9 cellular contexts compared by ENCODE assay signal in the genomic region with DNA sequence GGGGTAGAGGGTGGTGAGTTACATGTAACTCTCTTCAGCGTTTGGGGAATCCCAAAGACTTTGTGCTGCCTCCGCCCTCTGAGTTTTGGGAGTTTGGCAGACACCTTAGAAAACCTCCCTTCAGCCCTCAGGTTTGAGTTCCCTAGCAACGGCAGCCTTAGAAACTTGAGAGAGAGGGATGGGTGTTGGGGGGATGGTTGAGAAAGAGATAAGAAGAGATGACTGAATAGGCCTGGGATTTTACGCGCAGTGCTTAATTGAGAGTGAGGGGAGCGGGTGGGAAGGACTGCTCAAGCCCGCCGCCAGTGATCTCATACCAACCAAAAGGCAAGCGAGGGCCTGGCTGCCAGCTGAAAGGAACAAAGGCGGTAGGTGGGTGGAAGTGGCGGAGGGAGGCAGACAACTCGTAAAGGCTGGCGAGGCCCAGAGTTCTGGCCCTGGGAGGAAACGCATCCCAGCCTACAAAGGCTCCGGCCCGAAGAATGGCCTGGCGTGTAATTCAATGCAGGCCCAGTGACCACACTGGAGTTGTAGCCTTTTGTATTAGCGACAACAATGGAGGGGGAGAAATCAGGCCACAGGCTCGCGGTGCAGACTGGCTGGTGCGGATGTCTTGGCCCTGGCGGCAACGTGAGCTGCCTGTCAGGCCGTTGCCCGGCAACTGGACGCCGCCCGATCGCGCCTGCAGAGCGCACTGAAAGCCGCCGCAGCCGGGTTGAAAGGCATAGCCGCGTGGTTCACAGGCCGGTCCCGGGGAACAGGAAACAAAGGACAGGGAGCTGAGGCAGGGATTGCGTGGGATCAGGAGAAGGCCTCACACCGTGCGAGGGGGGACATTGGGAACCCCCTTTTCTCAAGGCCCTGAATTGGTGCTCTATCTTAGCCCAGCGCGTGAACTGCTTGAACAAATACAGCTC. TPM values are rescaled to one million over a fixed set of nuclear protein-coding genes. Genes with fewer than 3 reads are reported as not detected.
DNase-seq lines count a peak whose midpoint lies in the region; ATAC-seq and TF ChIP-seq lines count a peak whose summit lies in the region.
"Had no signal": no experiment of that assay in that cellular context is flagged by ENCODE, and none has a peak within 500 bp of the region (broad histone marks: within the 10 kb centered on the region; RNA-seq: fewer than 3 reads in every experiment).

No MANE protein-coding gene starts in this region.

- H3K9ac ChIP-seq in neural progenitor cell, result peak overlapping the region; percentile 11

- peak; percentile 65 for DNase-seq in activated effector memory CD4-positive, alpha-beta T cell treated with anti-CD3 and anti-CD28 coated beads, Interleukin-2, amount 50 U/mL, for 16 hours
- no peak for DNase-seq in activated effector memory CD4-positive, alpha-beta T cell treated with Interleukin-2 at 50 U/mL for 16 hours
- DNase-seq in NCI-H146 (lab: John Stamatoyannopoulos, UW), result peak; percentile 95
- DNase-seq in glomerular visceral epithelial cell (ENCODE audit: extremely low spot score), result peak; percentile 13
- DNase-seq in neural progenitor cell (ENCODE audit: low spot score), result peak; percentile 99
- DNase-seq in Kasumi-1 (lab: John Stamatoyannopoulos, UW), result no peak

- peak overlapping the region; percentile 42 for H2AFZ ChIP-seq in neural progenitor cell (replicated peaks)

- H3K36me3 ChIP-seq in neural progenitor cell, result no peaks in the 10 kb centered on the region

- H3F3A ChIP-seq in neural progenitor cell (ENCODE audit: low read depth), result peaks cover 28% of the 10 kb centered on the region

- H3K4me3 ChIP-seq in neural progenitor cell, result peak overlapping the region; percentile 23

- no peaks in the 10 kb centered on the region for H3K9me3 ChIP-seq in neural progenitor cell (ENCODE audit: low read depth)

- no peaks in the 10 kb centered on the region for H3K79me2 ChIP-seq in neural progenitor cell (ENCODE audit: low read depth)

- H3K27ac Mint-ChIP-seq in activated T-helper 17 cell treated with anti-CD3 and anti-CD28 coated beads, Interleukin-2, amount 50 U/mL, for 72 hours, result no peak overlapping the region
- peak overlapping the region; percentile 100 for H3K27ac Mint-ChIP-seq in neural progenitor cell
- H3K27ac Mint-ChIP-seq: CD4-positive, alpha-beta memory T cell had no signal

- H3K9me3 Mint-ChIP-seq in activated T-helper 17 cell treated with anti-CD3 and anti-CD28 coated beads, Interleukin-2, amount 50 U/mL, for 72 hours, result no peaks in the 10 kb centered on the region
- H3K9me3 Mint-ChIP-seq in neural progenitor cell, result peaks cover 2% of the 10 kb centered on the region
- H3K9me3 Mint-ChIP-seq: CD4-positive, alpha-beta memory T cell had no signal

- TF ChIP-seq CTCF in neural progenitor cell (IDR thresholded peaks at IDR 0.05), result no peak

- no peaks in the 10 kb centered on the region for H3K36me3 Mint-ChIP-seq in activated T-helper 17 cell treated with anti-CD3 and anti-CD28 coated beads, Interleukin-2, amount 50 U/mL, for 72 hours (ENCODE audit: low read depth)
- H3K36me3 Mint-ChIP-seq in neural progenitor cell, result peaks cover 1% of the 10 kb centered on the region
- H3K36me3 Mint-ChIP-seq: CD4-positive, alpha-beta memory T cell had no signal

- peaks cover 11% of the 10 kb centered on the region for H3K27me3 ChIP-seq in neural progenitor cell

- H3K4me1 Mint-ChIP-seq in activated T-helper 17 cell treated with anti-CD3 and anti-CD28 coated beads, Interleukin-2, amount 50 U/mL, for 72 hours, result no peaks in the 10 kb centered on the region
- H3K4me1 Mint-ChIP-seq in neural progenitor cell, result peaks cover 82% of the 10 kb centered on the region

- peak; percentile 63 for ATAC-seq in activated T-helper 17 cell treated with anti-CD3 and anti-CD28 coated beads, Interleukin-2, amount 50 U/mL, for 72 hours (replicated peaks)
- no peak for ATAC-seq in GM19023 (IDR thresholded peaks at IDR 0.05; ENCODE audit: unreplicated experiment)

- peak overlapping the region; percentile 75 for H3K4me2 ChIP-seq in neural progenitor cell

- peak overlapping the region; percentile 87 for H3K27ac ChIP-seq in neural progenitor cell

- no peaks in the 10 kb centered on the region for H3K27me3 Mint-ChIP-seq in activated T-helper 17 cell treated with anti-CD3 and anti-CD28 coated beads, Interleukin-2, amount 50 U/mL, for 72 hours
- peaks cover 15% of the 10 kb centered on the region for H3K27me3 Mint-ChIP-seq in neural progenitor cell (ENCODE audit: insufficient read depth, low read depth)
- H3K27me3 Mint-ChIP-seq: CD4-positive, alpha-beta memory T cell had no signal

- no peaks in the 10 kb centered on the region for H4K20me1 ChIP-seq in neural progenitor cell (ENCODE audit: low read depth)

- H3K4me3 Mint-ChIP-seq in activated T-helper 17 cell treated with anti-CD3 and anti-CD28 coated beads, Interleukin-2, amount 50 U/mL, for 72 hours, result peak overlapping the region; percentile 21
- peak overlapping the region; percentile 80 for H3K4me3 Mint-ChIP-seq in neural progenitor cell

- peaks cover 30% of the 10 kb centered on the region for H3K4me1 ChIP-seq in neural progenitor cell

RNA-seq across cellular contexts. Expression of gene DARS1, which starts 39.9 kb away (rescaled TPM):
- total RNA-seq in activated T-helper 17 cell treated with anti-CD3 and anti-CD28 coated beads, Interleukin-2, amount 50 U/mL, for 72 hours, result 100 to 1,000 TPM; 170 to 262 TPM
- total RNA-seq in neural progenitor cell (ENCODE audit: low replicate concordance), result 175 and 227 TPM in 2 replicates

Comparison
In these comparisons a context has a peak if more than half of its experiments do, and no peak if none do; other contexts are left out.
1. DNase-seq: peak in activated effector memory CD4-positive, alpha-beta T cell treated with anti-CD3 and anti-CD28 coated beads, Interleukin-2, amount 50 U/mL, for 16 hours (single experiment), NCI-H146 (single experiment), glomerular visceral epithelial cell (single experiment) and neural progenitor cell (single experiment); none in activated effector memory CD4-positive, alpha-beta T cell treated with Interleukin-2 at 50 U/mL for 16 hours (single experiment) and Kasumi-1 (0 of 2).